17 cellular contexts compared by ENCODE assay signal in genomic region chr17:73956169-73956568, GRCh38.
A peak's percentile ranks its signal among the peaks of the same experiment; 100 is the strongest.
DNase-seq lines count a peak whose midpoint lies in the region; ATAC-seq and TF ChIP-seq lines count a peak whose summit lies in the region.
"Had no signal": no experiment of that assay in that cellular context is flagged by ENCODE, and none has a peak within 500 bp of the region (broad histone marks: within the 10 kb centered on the region; RNA-seq: fewer than 3 reads in every experiment).

No MANE protein-coding gene starts in this region.

- H3K4me3 ChIP-seq in LNCaP clone FGC (ENCODE audit: low read depth, low read length) (no peak overlapping the region), body of pancreas (no peak overlapping the region)
- H3K4me3 ChIP-seq: GM23248, K562 had no signal

- no peaks in the 10 kb centered on the region for H3K36me3 ChIP-seq in body of pancreas (replicated peaks in 1 of 2; ENCODE audit: insufficient read depth in 1 of 2, low read depth in 2 of 2)
- H3K36me3 ChIP-seq: BE2C had no signal

- peaks cover 0 to 4% of the 10 kb centered on the region in 2 donors for H3K27me3 ChIP-seq in body of pancreas
- H3K27me3 ChIP-seq: BE2C had no signal

- H3K27ac ChIP-seq in C4-2B (0 out of 2 replicates have a peak overlapping the region, but pooled peaks have one; percentile 2), body of pancreas (no peak overlapping the region)
- H3K27ac ChIP-seq: GM23248 had no signal

- DNase-seq in LNCaP clone FGC (ENCODE audit: low read depth) (peak; percentile 4), body of pancreas (no peak), left colon (peak in 1 of 2 donors; percentile 48), SIG-M5 treated with dmso at 0.1 percent for 504 hours (lab: John Stamatoyannopoulos, UW; ENCODE audit: unreplicated experiment) (no peak)
- DNase-seq: DMS79 treated with DMSO at 0.1 percent for 48 hours, GF-D8, HFFc6, NCI-H524 treated with DMSO at 0.1 percent for 48 hours, SIG-M5 had no signal

- H3K4me1 ChIP-seq in body of pancreas = peaks cover 11% of the 10 kb centered on the region

- ATAC-seq in body of pancreas = peak; percentile 15
- peak; percentile 71 for ATAC-seq in left colon
- ATAC-seq in GM18870 (IDR thresholded peaks at IDR 0.05; ENCODE audit: unreplicated experiment) = no peak
- no peak for ATAC-seq in HG02852 (IDR thresholded peaks at IDR 0.05; ENCODE audit: unreplicated experiment)
- ATAC-seq in GM19328 (IDR thresholded peaks at IDR 0.05; ENCODE audit: unreplicated experiment) = no peak

- intact Hi-C loops in body of pancreas (cut with DNase I) = no loop called here
- intact Hi-C loops in left colon (cut with DNase I, micrococcal nuclease) = no loop called here

- no peaks in the 10 kb centered on the region for H3K9me3 ChIP-seq in body of pancreas
- H3K9me3 ChIP-seq: BE2C, SK-N-SH had no signal

- TF ChIP-seq CTCF in C4-2B (conservative IDR thresholded peaks at IDR 0.05) = no peak
- no peak for TF ChIP-seq CTCF in LNCaP clone FGC (IDR thresholded peaks at IDR 0.05; ENCODE audit: control insufficient read depth, extremely low read depth, insufficient read depth)
- no peak for TF ChIP-seq CTCF in body of pancreas (IDR thresholded peaks at IDR 0.05)

- WGBS in body of pancreas, 2 donors = 43 to 71% methylated on average over 1 of the region's 1 CpG

- TF ChIP-seq POLR2A in body of pancreas (IDR thresholded peaks at IDR 0.05) = no peak

Comparison
In these comparisons a context has a peak if more than half of its experiments do, and no peak if none do; other contexts are left out.
1. ATAC-seq: peak in body of pancreas (single experiment) and left colon (single experiment); none in GM18870 (single experiment), HG02852 (single experiment) and GM19328 (single experiment).